Comparison of ENCODE assay signal across 8 cellular contexts in genomic region chr6:10722570-10722819, GRCh38. TPM values are rescaled to one million over a fixed set of nuclear protein-coding genes. Genes with fewer than 3 reads are reported as not detected.
DNase-seq lines count a peak whose midpoint lies in the region; ATAC-seq, FAIRE-seq and TF ChIP-seq lines count a peak whose summit lies in the region.

No MANE protein-coding gene starts in this region.

- H3K9me3 ChIP-seq in astrocyte (ENCODE audit: insufficient read depth, low read depth, low read length) (no peaks in the 10 kb centered on the region), right lobe of liver (no peaks in the 10 kb centered on the region), tibial artery (no peaks in the 10 kb centered on the region)

- H3K9ac ChIP-seq in astrocyte (ENCODE audit: low read length), result peak overlapping the region; percentile 98

- H3K27me3 ChIP-seq in astrocyte (ENCODE audit: insufficient read depth, low read length) (no peaks in the 10 kb centered on the region), right lobe of liver (no peaks in the 10 kb centered on the region), tibial artery (no peaks in the 10 kb centered on the region)

- no peaks in the 10 kb centered on the region for H3K27me3 Mint-ChIP-seq in activated T-cell treated with anti-CD3 and anti-CD28 coated beads, Interleukin-2, amount 50 U/mL, for 72 hours (ENCODE audit: low read depth)
- no peaks in the 10 kb centered on the region for H3K27me3 Mint-ChIP-seq in astrocyte (ENCODE audit: low read depth, unreplicated experiment)

- 4% methylated on average over 3 of the region's 6 CpGs for WGBS in right lobe of liver (ENCODE audit: insufficient coverage, low coverage, low lambda C conversion rate, missing lambda C conversion rate)

- H4K20me1 ChIP-seq in astrocyte (ENCODE audit: insufficient read depth, low read length), result peaks cover 10% of the 10 kb centered on the region

- no peak for ATAC-seq in activated T-cell treated with anti-CD3 and anti-CD28 coated beads, Interleukin-2, amount 50 U/mL, for 72 hours (replicated peaks in 1 of 2)
- ATAC-seq in right lobe of liver (no peak), HG03565 (IDR thresholded peaks at IDR 0.05; ENCODE audit: unreplicated experiment) (no peak)

- peaks cover 31% of the 10 kb centered on the region for H3K79me2 ChIP-seq in astrocyte (ENCODE audit: insufficient read depth, low read length)

- FAIRE-seq in astrocyte (lab: Jason Lieb, UNC), result no peak

- DNase-seq in activated T-cell treated with anti-CD3 and anti-CD28 coated beads, Interleukin-2, amount 50 U/mL, for 72 hours, result no peak
- no peak for DNase-seq in activated T-cell treated with anti-CD3 and anti-CD28 coated beads, Interleukin-2, amount 50 U/mL, for 48 hours
- DNase-seq in astrocyte (ENCODE audit: low read depth) (no peak), right lobe of liver (no peak), tibial artery (no peak), NCI-H82 (lab: John Stamatoyannopoulos, UW) (no peak), EL (no peak)

- peaks cover 5 to 19% of the 10 kb centered on the region in 2 donors for H3K36me3 Mint-ChIP-seq in activated T-cell treated with anti-CD3 and anti-CD28 coated beads, Interleukin-2, amount 50 U/mL, for 72 hours (ENCODE audit: insufficient read depth in 2 of 2)
- peaks cover 18% of the 10 kb centered on the region for H3K36me3 Mint-ChIP-seq in astrocyte (ENCODE audit: low read depth, unreplicated experiment)

- H3K4me1 Mint-ChIP-seq in activated T-cell treated with anti-CD3 and anti-CD28 coated beads, Interleukin-2, amount 50 U/mL, for 72 hours (ENCODE audit: low read depth), result peaks cover 38% of the 10 kb centered on the region
- H3K4me1 Mint-ChIP-seq in astrocyte (ENCODE audit: low read depth, unreplicated experiment), result peaks cover 30% of the 10 kb centered on the region

- H3K4me3 ChIP-seq in astrocyte (ENCODE audit: insufficient read depth, low read depth, low read length) (peak overlapping the region; percentile 93), right lobe of liver (peak overlapping the region; percentile 70 to 76 (median 73)), tibial artery (peak overlapping the region; percentile 71 to 73)

- TF ChIP-seq CTCF in astrocyte (IDR thresholded peaks at IDR 0.05; ENCODE audit: insufficient read depth, low read depth, low read length) (no peak), right lobe of liver (IDR thresholded peaks at IDR 0.05) (no peak), tibial artery (IDR thresholded peaks at IDR 0.05) (no peak)

- intact Hi-C loops in right lobe of liver (cut with DNase I) (no loop called here), tibial artery (cut with DNase I; ENCODE audit: low total_unique reads) (loop anchor here (1.0 to 2.0 kb wide), 2 partner anchors 25 to 28 kb away; partner anchors contain the start of genes C6orf52, PAK1IP1 and TMEM14B)

- H3K4me1 ChIP-seq in astrocyte (ENCODE audit: insufficient read depth, low read length) (peaks cover 15% of the 10 kb centered on the region), right lobe of liver (peaks cover 0 to 13% (median 0%) of the 10 kb centered on the region in 4 donors), tibial artery (peaks cover 7 to 47% (median 27%) of the 10 kb centered on the region in 4 donors)

- H2AFZ ChIP-seq in astrocyte (ENCODE audit: low read depth, low read length), result peak overlapping the region; percentile 87

- peak overlapping the region; percentile 94 to 96 for H3K4me3 Mint-ChIP-seq in activated T-cell treated with anti-CD3 and anti-CD28 coated beads, Interleukin-2, amount 50 U/mL, for 72 hours
- H3K4me3 Mint-ChIP-seq in astrocyte (ENCODE audit: unreplicated experiment), result peak overlapping the region; percentile 97

- peaks cover 3 to 5% of the 10 kb centered on the region in 2 donors for H3K9me3 Mint-ChIP-seq in activated T-cell treated with anti-CD3 and anti-CD28 coated beads, Interleukin-2, amount 50 U/mL, for 72 hours
- H3K9me3 Mint-ChIP-seq in astrocyte (ENCODE audit: unreplicated experiment), result peaks cover 8% of the 10 kb centered on the region

- peak overlapping the region; percentile 90 for H3K27ac Mint-ChIP-seq in activated T-cell treated with anti-CD3 and anti-CD28 coated beads, Interleukin-2, amount 50 U/mL, for 72 hours
- H3K27ac Mint-ChIP-seq in astrocyte (ENCODE audit: unreplicated experiment), result peak overlapping the region; percentile 92

- TF ChIP-seq POLR2A in right lobe of liver (IDR thresholded peaks at IDR 0.05), result no peak

- peak overlapping the region; percentile 90 for H3K4me2 ChIP-seq in astrocyte (ENCODE audit: low read length)

- H3K36me3 ChIP-seq in astrocyte (ENCODE audit: insufficient read depth, low read length) (no peaks in the 10 kb centered on the region), right lobe of liver (peaks cover 0 to 2% (median 0%) of the 10 kb centered on the region in 4 donors), tibial artery (peaks cover 0 to 23% (median 6%) of the 10 kb centered on the region in 3 donors)

- H3K27ac ChIP-seq in astrocyte (ENCODE audit: low read depth, low read length) (peak overlapping the region; percentile 87), right lobe of liver (peak overlapping the region; percentile 42 to 75 (median 62)), tibial artery (peak overlapping the region; percentile 78 to 92)

RNA-seq across cellular contexts. Expression of gene TMEM14C, which starts 0.4 kb away (rescaled TPM):
- 10 to 100 TPM; 74.9 to 76.6 TPM for total RNA-seq in activated T-cell treated with anti-CD3 and anti-CD28 coated beads, Interleukin-2, amount 50 U/mL, for 72 hours
- total RNA-seq in astrocyte (128 and 134 TPM in 2 replicates), right lobe of liver (10 to 100 TPM; 45.6 to 72.1 (median 54.0) TPM)

RNA-seq across cellular contexts. Expression of gene TMEM14B, which starts 25.1 kb away (rescaled TPM):
- total RNA-seq in activated T-cell treated with anti-CD3 and anti-CD28 coated beads, Interleukin-2, amount 50 U/mL, for 72 hours, result 10 to 100 TPM; 77.4 to 78.3 TPM
- total RNA-seq in astrocyte, result 52.2 and 52.8 TPM in 2 replicates
- 10 to 100 TPM; 32.6 to 49.8 (median 43.5) TPM for total RNA-seq in right lobe of liver

RNA-seq across cellular contexts. Expression of gene PAK1IP1, which starts 27.7 kb away (rescaled TPM):
- 10 to 100 TPM; 21.1 to 21.7 TPM for total RNA-seq in activated T-cell treated with anti-CD3 and anti-CD28 coated beads, Interleukin-2, amount 50 U/mL, for 72 hours
- total RNA-seq in astrocyte (20.1 and 21.9 TPM in 2 replicates), right lobe of liver (1 to 10 TPM; 3.4 to 9.1 (median 6.5) TPM)

RNA-seq across cellular contexts. Expression of gene C6orf52, which starts 28.1 kb away (rescaled TPM):
- total RNA-seq in activated T-cell treated with anti-CD3 and anti-CD28 coated beads, Interleukin-2, amount 50 U/mL, for 72 hours, result 1 to 10 TPM; 2.7 to 4.4 TPM
- total RNA-seq in astrocyte, result 2.3 and 2.9 TPM in 2 replicates
- total RNA-seq in right lobe of liver, result 1 to 10 TPM in 1 of 6 experiments, under 1 TPM in 1, not detected in 4; 0.75 to 1.2 TPM
